In genomic region chr6:166864333-166864732, GRCh38 we compare ENCODE assay signal across 20 cellular contexts.
"Had no signal": no experiment of that assay in that cellular context is flagged by ENCODE, and none has a peak within 500 bp of the region (broad histone marks: within the 10 kb centered on the region; RNA-seq: fewer than 3 reads in every experiment).

No MANE protein-coding gene starts in this region.

- H3K9me3 Mint-ChIP-seq: activated naive CD4-positive, alpha-beta T cell treated with anti-CD3 and anti-CD28 coated beads, Interleukin-2, amount 50 U/mL, for 72 hours; activated T-cell treated with anti-CD3 and anti-CD28 coated beads, Interleukin-2, amount 50 U/mL, for 24 hours; activated T-helper 17 cell treated with anti-CD3 and anti-CD28 coated beads, Interleukin-2, amount 50 U/mL, for 72 hours; dendritic cell treated with granulocyte-macrophage colony-stimulating factor and Interleukin-4, amounts not matched to agents 40 ng/mL and 50 ng/mL, for 4 days; naive thymus-derived CD8-positive, alpha-beta T cell; stimulated activated naive B cell treated with anti-CD40 and anti-IgM and Interleukin-4, amounts not matched to agents 10 μg/mL and 1 μg/mL and 100 μg/mL, for 72 hours had no signal

- H3K9me3 ChIP-seq: thoracic aorta, upper lobe of left lung had no signal

- ATAC-seq: activated naive CD4-positive, alpha-beta T cell treated with anti-CD3 and anti-CD28 coated beads, Interleukin-2, amount 50 U/mL, for 72 hours; activated T-helper 17 cell treated with anti-CD3 and anti-CD28 coated beads, Interleukin-2, amount 50 U/mL, for 72 hours; esophagus mucosa; naive thymus-derived CD8-positive, alpha-beta T cell; sciatic nerve; stimulated activated naive B cell treated with anti-CD40 and anti-IgM and Interleukin-4, amounts not matched to agents 10 μg/mL and 1 μg/mL and 100 μg/mL, for 72 hours; WTC11 had no signal

- FAIRE-seq: bronchial epithelial cell, frontal cortex, small intestine had no signal

- H3K4me3 Mint-ChIP-seq: activated T-cell treated with anti-CD3 and anti-CD28 coated beads, Interleukin-2, amount 50 U/mL, for 24 hours; dendritic cell treated with granulocyte-macrophage colony-stimulating factor and Interleukin-4, amounts not matched to agents 40 ng/mL and 50 ng/mL, for 4 days; stimulated activated naive B cell treated with anti-CD40 and anti-IgM and Interleukin-4, amounts not matched to agents 10 μg/mL and 1 μg/mL and 100 μg/mL, for 72 hours had no signal

- H3K27ac Mint-ChIP-seq: activated naive CD4-positive, alpha-beta T cell treated with anti-CD3 and anti-CD28 coated beads, Interleukin-2, amount 50 U/mL, for 72 hours; activated T-cell treated with anti-CD3 and anti-CD28 coated beads, Interleukin-2, amount 50 U/mL, for 24 hours; activated T-helper 17 cell treated with anti-CD3 and anti-CD28 coated beads, Interleukin-2, amount 50 U/mL, for 72 hours; dendritic cell treated with granulocyte-macrophage colony-stimulating factor and Interleukin-4, amounts not matched to agents 40 ng/mL and 50 ng/mL, for 4 days; stimulated activated naive B cell treated with anti-CD40 and anti-IgM and Interleukin-4, amounts not matched to agents 10 μg/mL and 1 μg/mL and 100 μg/mL, for 72 hours; WTC11 had no signal

- H3K36me3 ChIP-seq: thoracic aorta, upper lobe of left lung had no signal

- DNase-seq: activated CD8-positive, alpha-beta memory T cell treated with anti-CD3 and anti-CD28 coated beads for 24 hours; activated CD8-positive, alpha-beta memory T cell treated with anti-CD3 and anti-CD28 coated beads, Interleukin-2, amount 50 U/mL, for 4 hours; activated T-cell treated with anti-CD3 and anti-CD28 coated beads, Interleukin-2, amount 50 U/mL, for 24 hours; effector CD8-positive, alpha-beta T cell; hippocampal formation; naive thymus-derived CD8-positive, alpha-beta T cell; posterior cingulate gyrus; small intestine; stimulated activated naive B cell treated with anti-CD40 and anti-IgM and Interleukin-4, amounts not matched to agents 10 μg/mL and 1 μg/mL and 100 μg/mL, for 72 hours; T1000; upper lobe of left lung had no signal

- H3K27me3 Mint-ChIP-seq: activated T-helper 17 cell treated with anti-CD3 and anti-CD28 coated beads, Interleukin-2, amount 50 U/mL, for 72 hours had no signal

- H3K4me3 ChIP-seq: thoracic aorta, upper lobe of left lung had no signal

- H3K27ac ChIP-seq: thoracic aorta, upper lobe of left lung had no signal

- H3K36me3 Mint-ChIP-seq: activated naive CD4-positive, alpha-beta T cell treated with anti-CD3 and anti-CD28 coated beads, Interleukin-2, amount 50 U/mL, for 72 hours; naive thymus-derived CD8-positive, alpha-beta T cell; stimulated activated naive B cell treated with anti-CD40 and anti-IgM and Interleukin-4, amounts not matched to agents 10 μg/mL and 1 μg/mL and 100 μg/mL, for 72 hours had no signal
